8 cellular contexts compared by ENCODE assay signal in genomic region chr16:86554917-86555762, GRCh38. TPM values are rescaled to one million over a fixed set of nuclear protein-coding genes. Genes with fewer than 3 reads are reported as not detected.
DNase-seq lines count a peak whose midpoint lies in the region; TF ChIP-seq lines count a peak whose summit lies in the region.

MTHFSD (minus strand) TSS chr16:86555235; CDS start chr16:86555184, 51 bp downstream.

- H3K9me2 ChIP-seq in SK-N-SH: no peaks in the 10 kb centered on the region

- peak within 1 kb of the TSS; percentile 97 for H3K27ac Mint-ChIP-seq in activated naive CD4-positive, alpha-beta T cell treated with anti-CD3 and anti-CD28 coated beads, Interleukin-2, amount 10 ng/mL, durations not matched to agents 7 days and 5 days

- peaks cover 13% of the 10 kb centered on the region for H3K79me2 ChIP-seq in SK-N-SH (ENCODE audit: insufficient read depth)

- no peaks in the 10 kb centered on the region for H4K20me1 ChIP-seq in SK-N-SH (ENCODE audit: insufficient read depth)

- H3K4me1 Mint-ChIP-seq in activated naive CD4-positive, alpha-beta T cell treated with anti-CD3 and anti-CD28 coated beads, Interleukin-2, amount 10 ng/mL, durations not matched to agents 7 days and 5 days: peaks cover 27% of the 10 kb centered on the region

- TF ChIP-seq RAD21 in SK-N-SH (IDR thresholded peaks at IDR 0.05; ENCODE audit: low read length): no peak

- WGBS in SK-N-SH (ENCODE audit: low lambda C conversion rate): 3% methylated on average over 24 of the region's 71 CpGs

- H3K27me3 Mint-ChIP-seq in activated naive CD4-positive, alpha-beta T cell treated with anti-CD3 and anti-CD28 coated beads, Interleukin-2, amount 10 ng/mL, durations not matched to agents 7 days and 5 days: peaks cover 24% of the 10 kb centered on the region

- POLR2A ChIA-PET in SK-N-SH (lab: Yijun Ruan, JAX): interaction anchor here (0.6 kb wide), 1 partner anchor 9 kb away, joined by 3 read pairs; no protein-coding TSS in a partner anchor

- peaks cover 9% of the 10 kb centered on the region for H3K36me3 Mint-ChIP-seq in activated naive CD4-positive, alpha-beta T cell treated with anti-CD3 and anti-CD28 coated beads, Interleukin-2, amount 10 ng/mL, durations not matched to agents 7 days and 5 days

- H3K4me3 ChIP-seq in GM06990 (replicated peaks; ENCODE audit: low read depth, low read length) (peak within 1 kb of the TSS; percentile 97), HFF-Myc (replicated peaks; ENCODE audit: low read depth, low read length) (peak within 1 kb of the TSS; percentile 92), SK-N-SH (ENCODE audit: low read depth in 2 of 2, low read length in 1 of 2) (peak within 1 kb of the TSS; percentile 75 to 98)

- DNase-seq in GM06990 (ENCODE audit: extremely low read depth, insufficient read length) (peak; percentile 92), HFF-Myc (ENCODE audit: extremely low read depth, low read depth) (peak; percentile 73), NAMALWA (ENCODE audit: low spot score) (peak; percentile 94), SK-N-SH (peak; percentile 99), globus pallidus (ENCODE audit: low spot score) (peak; percentile 84), occipital lobe (lab: John Stamatoyannopoulos, UW) (peak; percentile 87), superior temporal gyrus (ENCODE audit: extremely low spot score) (peak; percentile 91)
- peak; percentile 94 for DNase-seq in activated naive CD4-positive, alpha-beta T cell treated with anti-CD3 and anti-CD28 coated beads, Interleukin-2, amount 10 ng/mL, durations not matched to agents 7 days and 5 days

- H3K9me3 ChIP-seq in SK-N-SH: no peaks in the 10 kb centered on the region

- H2AFZ ChIP-seq in SK-N-SH (ENCODE audit: low read depth): peak within 1 kb of the TSS; percentile 84

- peaks cover 0 to 12% of the 10 kb centered on the region in 2 experiments; a peak in 2 of 4 replicates for H3K4me1 ChIP-seq in SK-N-SH (ENCODE audit: control insufficient read depth in 1 of 2, insufficient read depth in 2 of 2, low read depth in 1 of 2, low read length in 1 of 2)

- H3K36me3 ChIP-seq in GM06990 (ENCODE audit: control insufficient read depth, insufficient read depth, low read length) (peaks cover 1% of the 10 kb centered on the region), SK-N-SH (replicated peaks in 1 of 2; ENCODE audit: control insufficient read depth in 1 of 2, insufficient read depth in 2 of 2, low read length in 1 of 2) (peaks cover 7 to 17% of the 10 kb centered on the region in 2 experiments)

- peaks cover 12% of the 10 kb centered on the region for H3F3A ChIP-seq in SK-N-SH (replicated peaks; ENCODE audit: insufficient read depth)

- H3K27me3 ChIP-seq in GM06990 (replicated peaks; ENCODE audit: control insufficient read depth, insufficient read depth, low read length): no peaks in the 10 kb centered on the region
- no peaks in the 10 kb centered on the region; the same call in 1 of the 2 replicates for H3K27me3 ChIP-seq in SK-N-SH (ENCODE audit: insufficient read depth)

- peak within 1 kb of the TSS; percentile 94 for H3K4me2 ChIP-seq in SK-N-SH

- CTCF ChIA-PET in SK-N-SH (lab: Yijun Ruan, JAX): interaction anchor here (0.7 to 1.2 kb wide), 3 partner anchors 9 to 734 kb away, joined by 3 to 7 read pairs (median 3); no protein-coding TSS in a partner anchor
- CTCF ChIA-PET in activated naive CD4-positive, alpha-beta T cell treated with anti-CD3 and anti-CD28 coated beads, Interleukin-2, amount 10 ng/mL, durations not matched to agents 7 days and 5 days (lab: Charles Lee): no interaction called here

- no peak for TF ChIP-seq EP300 in SK-N-SH (IDR thresholded peaks at IDR 0.05; ENCODE audit: borderline replicate concordance in 1 of 2, low read depth in 1 of 2, low read length in 1 of 2)

- no peaks in the 10 kb centered on the region for H3K9me3 Mint-ChIP-seq in activated naive CD4-positive, alpha-beta T cell treated with anti-CD3 and anti-CD28 coated beads, Interleukin-2, amount 10 ng/mL, durations not matched to agents 7 days and 5 days

- peak within 1 kb of the TSS; percentile 83 for H3K9ac ChIP-seq in SK-N-SH

- TF ChIP-seq CTCF in GM06990 (IDR thresholded peaks at IDR 0.05; ENCODE audit: insufficient read depth, low read length, poor library complexity, severe bottlenecking) (no peak), HFF-Myc (IDR thresholded peaks at IDR 0.05; ENCODE audit: low read depth, low read length, missing control alignments) (no peak), SK-N-SH (IDR thresholded peaks at IDR 0.05) (no peak)

- H3K4me3 Mint-ChIP-seq in activated naive CD4-positive, alpha-beta T cell treated with anti-CD3 and anti-CD28 coated beads, Interleukin-2, amount 10 ng/mL, durations not matched to agents 7 days and 5 days: peak within 1 kb of the TSS; percentile 94

- H3K27ac ChIP-seq in SK-N-SH (ENCODE audit: low read depth in 2 of 2, low read length in 1 of 2): peak within 1 kb of the TSS; percentile 47 to 79; a peak in 2 of 4 replicates

TF ChIP-seq in SK-N-SH, 30 proteins besides CTCF, POLR2A, EP300 and RAD21:
- TF ChIP-seq NRF1 (IDR thresholded peaks at IDR 0.05; ENCODE audit: low read depth, low read length) (peak; percentile 98), MXI1 (IDR thresholded peaks at IDR 0.05; ENCODE audit: low read depth, low read length) (peak; percentile 34; the same call in 1 of the 2 replicates), MEF2A (IDR thresholded peaks at IDR 0.05; ENCODE audit: borderline replicate concordance, low read depth) (no peak), TAF1 (IDR thresholded peaks at IDR 0.05; ENCODE audit: borderline replicate concordance, low read depth, low read length) (peak; percentile 78; the same call in 1 of the 2 replicates), JUND (IDR thresholded peaks at IDR 0.05) (no peak), RFX5 (IDR thresholded peaks at IDR 0.05; ENCODE audit: low read length) (no peak), SIN3A (IDR thresholded peaks at IDR 0.05; ENCODE audit: borderline replicate concordance, low read depth, low read length) (peak; percentile 36; the same call in 1 of the 2 replicates), RXRA (IDR thresholded peaks at IDR 0.05; ENCODE audit: borderline replicate concordance, low read depth) (no peak), GABPA (IDR thresholded peaks at IDR 0.05; ENCODE audit: low read depth) (no peak), ELF1 (IDR thresholded peaks at IDR 0.05) (no peak), TEAD4 (IDR thresholded peaks at IDR 0.05; ENCODE audit: borderline replicate concordance, insufficient read depth) (no peak), RCOR1 (IDR thresholded peaks at IDR 0.05; ENCODE audit: low read length) (peak; percentile 65; the same call in 1 of the 2 replicates), POLR2AphosphoS5 (IDR thresholded peaks at IDR 0.05; ENCODE audit: low read depth, low read length) (peak; percentile 93)
- TF ChIP-seq, protein P1, sequence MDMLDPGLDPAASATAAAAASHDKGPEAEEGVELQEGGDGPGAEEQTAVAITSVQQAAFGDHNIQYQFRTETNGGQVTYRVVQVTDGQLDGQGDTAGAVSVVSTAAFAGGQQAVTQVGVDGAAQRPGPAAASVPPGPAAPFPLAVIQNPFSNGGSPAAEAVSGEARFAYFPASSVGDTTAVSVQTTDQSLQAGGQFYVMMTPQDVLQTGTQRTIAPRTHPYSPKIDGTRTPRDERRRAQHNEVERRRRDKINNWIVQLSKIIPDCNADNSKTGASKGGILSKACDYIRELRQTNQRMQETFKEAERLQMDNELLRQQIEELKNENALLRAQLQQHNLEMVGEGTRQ (IDR thresholded peaks at IDR 0.05; ENCODE audit: borderline replicate concordance, low read depth, low read length): no peak
- TF ChIP-seq, protein P2, sequence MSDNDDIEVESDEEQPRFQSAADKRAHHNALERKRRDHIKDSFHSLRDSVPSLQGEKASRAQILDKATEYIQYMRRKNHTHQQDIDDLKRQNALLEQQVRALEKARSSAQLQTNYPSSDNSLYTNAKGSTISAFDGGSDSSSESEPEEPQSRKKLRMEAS (IDR thresholded peaks at IDR 0.05; ENCODE audit: low read depth): peak; percentile 48; the same call in 1 of the 2 replicates
- TF ChIP-seq, protein P3, sequence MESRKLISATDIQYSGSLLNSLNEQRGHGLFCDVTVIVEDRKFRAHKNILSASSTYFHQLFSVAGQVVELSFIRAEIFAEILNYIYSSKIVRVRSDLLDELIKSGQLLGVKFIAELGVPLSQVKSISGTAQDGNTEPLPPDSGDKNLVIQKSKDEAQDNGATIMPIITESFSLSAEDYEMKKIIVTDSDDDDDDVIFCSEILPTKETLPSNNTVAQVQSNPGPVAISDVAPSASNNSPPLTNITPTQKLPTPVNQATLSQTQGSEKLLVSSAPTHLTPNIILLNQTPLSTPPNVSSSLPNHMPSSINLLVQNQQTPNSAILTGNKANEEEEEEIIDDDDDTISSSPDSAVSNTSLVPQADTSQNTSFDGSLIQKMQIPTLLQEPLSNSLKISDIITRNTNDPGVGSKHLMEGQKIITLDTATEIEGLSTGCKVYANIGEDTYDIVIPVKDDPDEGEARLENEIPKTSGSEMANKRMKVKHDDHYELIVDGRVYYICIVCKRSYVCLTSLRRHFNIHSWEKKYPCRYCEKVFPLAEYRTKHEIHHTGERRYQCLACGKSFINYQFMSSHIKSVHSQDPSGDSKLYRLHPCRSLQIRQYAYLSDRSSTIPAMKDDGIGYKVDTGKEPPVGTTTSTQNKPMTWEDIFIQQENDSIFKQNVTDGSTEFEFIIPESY (IDR thresholded peaks at IDR 0.05; ENCODE audit: borderline replicate concordance, low read depth): no peak

RNA-seq across cellular contexts. Expression of gene MTHFSD, which starts in this region (rescaled TPM):
- 15.6 and 18.7 TPM in 2 replicates for polyA plus RNA-seq in SK-N-SH (2012; rRNA removed)
- polyA plus RNA-seq in SK-N-SH (2012; cell fraction: cytosol; rRNA removed): 5.6 and 8.7 TPM in 2 replicates
- polyA plus RNA-seq in SK-N-SH (2012; cell fraction: nucleus; rRNA removed): 61.2 and 70.2 TPM in 2 replicates
- 10.3 TPM for total RNA-seq in occipital lobe

Comparison
In these comparisons a context has a peak if more than half of its experiments do, and no peak if none do; other contexts are left out.
1. Peak in every context shown above with its lines: DNase-seq, H3K4me3 ChIP-seq and H3K27ac ChIP-seq.